ENCODE assay signal across 8 cellular contexts in genomic region chr6:142926177-142926493, GRCh38. TPM values are rescaled to one million over a fixed set of nuclear protein-coding genes. Genes with fewer than 3 reads are reported as not detected.
DNase-seq lines count a peak whose midpoint lies in the region; ATAC-seq and TF ChIP-seq lines count a peak whose summit lies in the region.

No MANE protein-coding gene starts in this region.

- no peaks in the 10 kb centered on the region for H3K27me3 Mint-ChIP-seq in CD4-positive, alpha-beta T cell
- H3K27me3 Mint-ChIP-seq in endodermal cell (ENCODE audit: insufficient read depth), result peaks cover 7% of the 10 kb centered on the region

- no peak overlapping the region for H2BK15ac ChIP-seq in neuronal stem cell (ENCODE audit: low read length)

- no peak overlapping the region for H3K18ac ChIP-seq in neuronal stem cell (ENCODE audit: low read length)

- no peak overlapping the region for H4K91ac ChIP-seq in neuronal stem cell (ENCODE audit: low read depth, low read length, poor library complexity)

- peak overlapping the region; percentile 95 for H3K27ac Mint-ChIP-seq in CD4-positive, alpha-beta T cell
- H3K27ac Mint-ChIP-seq in endodermal cell, result no peak overlapping the region

- no peak overlapping the region for H2AFZ ChIP-seq in OCI-LY3 (ENCODE audit: low read depth, low read length)
- H2AFZ ChIP-seq in neuronal stem cell (ENCODE audit: low read length), result peak overlapping the region; percentile 96

- ATAC-seq in CD4-positive, alpha-beta T cell (ENCODE audit: poor library complexity), result peak; percentile 48
- ATAC-seq in GM19395 (IDR thresholded peaks at IDR 0.05; ENCODE audit: unreplicated experiment), result no peak

- H2BK5ac ChIP-seq in neuronal stem cell (ENCODE audit: low read length), result no peak overlapping the region

- H3K4me3 ChIP-seq in OCI-LY3 (ENCODE audit: low read length) (peak overlapping the region; percentile 97), endodermal cell (ENCODE audit: low read length) (peak overlapping the region; percentile 84), neuronal stem cell (ENCODE audit: low read length in 2 of 2) (peak overlapping the region in 1 of 2 donors; percentile 60)

- POLR2A ChIA-PET in CD4-positive, alpha-beta T cell (lab: Charles Lee), result interaction anchor here (0.6 to 8.6 kb wide), 27 partner anchors 9 to 524 kb away, joined by 3 to 382 read pairs (median 10); partner anchors contain the start of genes ADAT2, HIVEP2 and PEX3

- H3K14ac ChIP-seq in neuronal stem cell (ENCODE audit: low read length), result no peak overlapping the region

- WGBS in endodermal cell (ENCODE audit: insufficient coverage in 1 of 2, insufficient read length in 1 of 2), 2 experiments, result 81% methylated on average over 2 of the region's 2 CpGs; no CpG with 5 or more reads in 1 of the 2 experiments
- whole genome bisulfite sequencing in neuronal stem cell (ENCODE audit: extremely low coverage in 2 of 2, insufficient read length in 2 of 2, insufficient replicate concordance in 1 of 2), 2 donors, result no CpG with 5 or more reads among the region's 2 CpGs

- no peak overlapping the region for H4K8ac ChIP-seq in neuronal stem cell (ENCODE audit: low read depth, low read length)

- intact Hi-C loops in CD4-positive, alpha-beta T cell (cut with DNase I, micrococcal nuclease), result loop anchor here in 1 of 2 experiments (1.0 to 5.0 kb wide), 4 partner anchors 13 to 84 kb away; no protein-coding TSS in a partner anchor

- peaks cover 43% of the 10 kb centered on the region for H3K36me3 Mint-ChIP-seq in CD4-positive, alpha-beta T cell (ENCODE audit: low read depth)
- H3K36me3 Mint-ChIP-seq in endodermal cell (ENCODE audit: low read depth), result no peaks in the 10 kb centered on the region

- H2BK12ac ChIP-seq in neuronal stem cell (ENCODE audit: low read length), result no peak overlapping the region

- H2BK120ac ChIP-seq in neuronal stem cell (ENCODE audit: low read depth, low read length), result no peak overlapping the region

- H3K4me1 Mint-ChIP-seq in CD4-positive, alpha-beta T cell (ENCODE audit: low read depth), result peaks cover 64% of the 10 kb centered on the region
- H3K4me1 Mint-ChIP-seq in endodermal cell, result peaks cover 8% of the 10 kb centered on the region

- DNase-seq in CD4-positive, alpha-beta T cell, result no peak
- DNase-seq in endodermal cell, result no peak
- no peak for DNase-seq in neuronal stem cell (ENCODE audit: low spot score)
- no peak for DNase-seq in medulla oblongata (ENCODE audit: extremely low spot score)
- DNase-seq in H4 (ENCODE audit: low spot score), result no peak
- DNase-seq in activated effector memory CD4-positive, alpha-beta T cell treated with Interleukin-2 at 50 U/mL for 16 hours, result no peak

- no peaks in the 10 kb centered on the region for H3K9me3 ChIP-seq in CD4-positive, alpha-beta T cell (ENCODE audit: control insufficient read depth, low read length)
- H3K9me3 ChIP-seq in OCI-LY3 (ENCODE audit: insufficient read depth, low read length) (no peaks in the 10 kb centered on the region), endodermal cell (ENCODE audit: control insufficient read depth, low read length) (no peaks in the 10 kb centered on the region), neuronal stem cell (replicated peaks in 1 of 2; ENCODE audit: control insufficient read depth in 2 of 2, insufficient read depth in 1 of 2, low read depth in 1 of 2, low read length in 2 of 2) (no peaks in the 10 kb centered on the region)

- CTCF ChIA-PET in CD4-positive, alpha-beta T cell (lab: Charles Lee), result interaction anchor here (0.8 kb wide), 1 partner anchor 9 kb away, joined by 5 read pairs; no protein-coding TSS in a partner anchor

- H3K4ac ChIP-seq in neuronal stem cell (ENCODE audit: low read length), result no peak overlapping the region

- peaks cover 35% of the 10 kb centered on the region for H4K20me1 ChIP-seq in OCI-LY3 (ENCODE audit: insufficient read depth, low read length)

- H3K27ac ChIP-seq in CD4-positive, alpha-beta T cell (ENCODE audit: low read depth, low read length), result peak overlapping the region; percentile 99
- H3K27ac ChIP-seq in OCI-LY3 (ENCODE audit: low read length) (no peak overlapping the region), endodermal cell (ENCODE audit: low read depth, low read length) (no peak overlapping the region), neuronal stem cell (replicated peaks; ENCODE audit: low read length) (no peak overlapping the region)

- H3K79me1 ChIP-seq in neuronal stem cell (ENCODE audit: low read depth, low read length), result no peaks in the 10 kb centered on the region

- no peak overlapping the region for H3K23ac ChIP-seq in neuronal stem cell (ENCODE audit: low read depth, low read length, poor library complexity)

- H3K27me3 ChIP-seq in CD4-positive, alpha-beta T cell (ENCODE audit: control insufficient read depth, insufficient read depth, low read length), result no peaks in the 10 kb centered on the region
- H3K27me3 ChIP-seq in OCI-LY3 (ENCODE audit: low read depth, low read length) (no peaks in the 10 kb centered on the region), endodermal cell (ENCODE audit: control insufficient read depth, insufficient read depth, low read length, poor library complexity, severe bottlenecking) (peaks cover 37% of the 10 kb centered on the region), neuronal stem cell (ENCODE audit: control insufficient read depth in 3 of 3, insufficient read depth in 3 of 3, low read depth in 1 of 3, low read length in 3 of 3) (peaks cover 0 to 6% (median 0%) of the 10 kb centered on the region in 3 experiments)

- TF ChIP-seq CTCF in CD4-positive, alpha-beta T cell (IDR thresholded peaks at IDR 0.05), result no peak
- TF ChIP-seq CTCF in OCI-LY3 (IDR thresholded peaks at IDR 0.05; ENCODE audit: low read depth, low read length) (no peak), endodermal cell (conservative IDR thresholded peaks at IDR 0.05) (no peak)

- H2AK5ac ChIP-seq in neuronal stem cell (ENCODE audit: low read depth, low read length), result no peak overlapping the region

- H3K36me3 ChIP-seq in OCI-LY3 (replicated peaks; ENCODE audit: low read depth, low read length) (peaks cover 5% of the 10 kb centered on the region), endodermal cell (ENCODE audit: control insufficient read depth, insufficient read depth, low read length) (no peaks in the 10 kb centered on the region), neuronal stem cell (replicated peaks in 1 of 2; ENCODE audit: control insufficient read depth in 2 of 2, insufficient read depth in 2 of 2, low read length in 2 of 2) (no peaks in the 10 kb centered on the region)

- H3K4me1 ChIP-seq in OCI-LY3 (ENCODE audit: low read length) (peaks cover 11% of the 10 kb centered on the region), endodermal cell (ENCODE audit: control insufficient read depth, insufficient read depth, low read length) (peaks cover 4% of the 10 kb centered on the region), neuronal stem cell (ENCODE audit: control insufficient read depth in 2 of 2, insufficient read depth in 1 of 2, low read depth in 1 of 2, low read length in 2 of 2) (peaks cover 0 to 5% of the 10 kb centered on the region in 2 donors)

- H3K4me3 Mint-ChIP-seq in CD4-positive, alpha-beta T cell, result peak overlapping the region; percentile 95
- H3K4me3 Mint-ChIP-seq in endodermal cell, result peak overlapping the region; percentile 66

- H3K79me2 ChIP-seq in OCI-LY3 (ENCODE audit: low read length), result peaks cover 46% of the 10 kb centered on the region

- H3K9me3 Mint-ChIP-seq in CD4-positive, alpha-beta T cell, result no peaks in the 10 kb centered on the region
- no peaks in the 10 kb centered on the region for H3K9me3 Mint-ChIP-seq in endodermal cell

- peak overlapping the region; percentile 71 for H3K9ac ChIP-seq in OCI-LY3 (ENCODE audit: low read length)
- peak overlapping the region; percentile 45 for H3K9ac ChIP-seq in endodermal cell (ENCODE audit: extremely low read depth, low read length, poor library complexity, severe bottlenecking)
- H3K9ac ChIP-seq in neuronal stem cell (ENCODE audit: low read depth, low read length, poor library complexity), result no peak overlapping the region

- peak overlapping the region; percentile 85 for H3K4me2 ChIP-seq in OCI-LY3 (ENCODE audit: low read length)
- H3K4me2 ChIP-seq in neuronal stem cell (ENCODE audit: insufficient read depth, low read length, poor library complexity, severe bottlenecking), result peak overlapping the region; percentile 79

RNA-seq across cellular contexts. Expression of gene HIVEP2, which starts 18.8 kb away (rescaled TPM):
- 10 to 100 TPM; 48.4 to 48.6 TPM for total RNA-seq in CD4-positive, alpha-beta T cell
- total RNA-seq in endodermal cell, result 1 to 10 TPM; 1.7 to 2.4 TPM
- 4.1 TPM for polyA plus RNA-seq in endodermal cell (2013, experiment 1 of 2)
- 6.1 TPM for polyA plus RNA-seq in endodermal cell (2013, experiment 2 of 2)
- polyA plus RNA-seq in neuronal stem cell (2013, experiment 1 of 2), result 1.1 TPM
- polyA plus RNA-seq in neuronal stem cell (2013, experiment 2 of 2), result 1.1 TPM
- total RNA-seq in H4 (2014; rRNA removed; shearing (Covaris generic)), result 3.6 and 4.1 TPM in 2 replicates
